Comparison of ENCODE assay signal across 8 cellular contexts in genomic region chr14:91140672-91141071, GRCh38. TPM values are rescaled to one million over a fixed set of nuclear protein-coding genes. Genes with fewer than 3 reads are reported as not detected.
DNase-seq lines count a peak whose midpoint lies in the region; ATAC-seq and TF ChIP-seq lines count a peak whose summit lies in the region.

No MANE protein-coding gene starts in this region.

- POLR2A ChIA-PET in AG04449 (lab: Yijun Ruan, JAX), result no interaction called here

- ATAC-seq in SK-N-SH treated with all-trans-retinoic acid at 6 μM for 48 hours (peak; percentile 69), GM19452 (IDR thresholded peaks at IDR 0.05; ENCODE audit: unreplicated experiment) (no peak)

- no peak overlapping the region for H3K4me3 Mint-ChIP-seq in activated T-helper 1 cell treated with anti-CD3 and anti-CD28 coated beads, Interleukin-12 subunit alpha, Interleukin-12 subunit beta, Interleukin-2, Interleukin-4 antibody, amounts not matched to agents 30 ng/mL and 10 ng/mL and 1 ng/mL, durations not matched to agents 14 hours and 24 hours and 36 hours

- no peak overlapping the region for H3K27ac Mint-ChIP-seq in activated T-helper 1 cell treated with anti-CD3 and anti-CD28 coated beads, Interleukin-12 subunit alpha, Interleukin-12 subunit beta, Interleukin-2, Interleukin-4 antibody, amounts not matched to agents 30 ng/mL and 10 ng/mL and 1 ng/mL, durations not matched to agents 14 hours and 24 hours and 36 hours

- intact Hi-C loops in activated T-helper 1 cell treated with anti-CD3 and anti-CD28 coated beads, Interleukin-12 subunit alpha, Interleukin-12 subunit beta, Interleukin-2, Interleukin-4 antibody, amounts not matched to agents 30 ng/mL and 10 ng/mL and 1 ng/mL, durations not matched to agents 14 hours and 24 hours and 36 hours (cut with micrococcal nuclease), result no loop called here

- CTCF ChIA-PET in AG04449 (lab: Yijun Ruan, JAX), result interaction anchor here (2.0 to 5.6 kb wide), 2 partner anchors 31 to 33 kb away, joined by 9 to 35 read pairs; no protein-coding TSS in a partner anchor

- no peaks in the 10 kb centered on the region for H3K27me3 Mint-ChIP-seq in activated T-helper 1 cell treated with anti-CD3 and anti-CD28 coated beads, Interleukin-12 subunit alpha, Interleukin-12 subunit beta, Interleukin-2, Interleukin-4 antibody, amounts not matched to agents 30 ng/mL and 10 ng/mL and 1 ng/mL, durations not matched to agents 14 hours and 24 hours and 36 hours (ENCODE audit: insufficient read depth)

- DNase-seq in AG04449 (ENCODE audit: low read depth, low spot score) (no peak), GM12864 (ENCODE audit: low read depth) (no peak), iPS-NIHi7 (ENCODE audit: extremely low spot score) (peak; percentile 81), GDM1 (lab: John Stamatoyannopoulos, UW) (no peak)
- DNase-seq in effector CD4-positive, alpha-beta T cell, result no peak
- DNase-seq in activated T-helper 1 cell treated with anti-CD3 and anti-CD28 coated beads, Interleukin-12 subunit alpha, Interleukin-12 subunit beta, Interleukin-2, Interleukin-4 antibody, amounts not matched to agents 30 ng/mL and 10 ng/mL and 1 ng/mL, durations not matched to agents 14 hours and 24 hours and 36 hours (ENCODE audit: low spot score), result no peak

- H3K4me3 ChIP-seq in AG04449 (ENCODE audit: low read depth, low read length) (no peak overlapping the region), GM12864 (ENCODE audit: low read depth, low read length) (no peak overlapping the region)

- H3K9me3 Mint-ChIP-seq in activated T-helper 1 cell treated with anti-CD3 and anti-CD28 coated beads, Interleukin-12 subunit alpha, Interleukin-12 subunit beta, Interleukin-2, Interleukin-4 antibody, amounts not matched to agents 30 ng/mL and 10 ng/mL and 1 ng/mL, durations not matched to agents 14 hours and 24 hours and 36 hours, result no peaks in the 10 kb centered on the region

- H3K4me1 Mint-ChIP-seq in activated T-helper 1 cell treated with anti-CD3 and anti-CD28 coated beads, Interleukin-12 subunit alpha, Interleukin-12 subunit beta, Interleukin-2, Interleukin-4 antibody, amounts not matched to agents 30 ng/mL and 10 ng/mL and 1 ng/mL, durations not matched to agents 14 hours and 24 hours and 36 hours (ENCODE audit: low read depth), result peaks cover 72% of the 10 kb centered on the region

- peaks cover 27% of the 10 kb centered on the region for H3K36me3 Mint-ChIP-seq in activated T-helper 1 cell treated with anti-CD3 and anti-CD28 coated beads, Interleukin-12 subunit alpha, Interleukin-12 subunit beta, Interleukin-2, Interleukin-4 antibody, amounts not matched to agents 30 ng/mL and 10 ng/mL and 1 ng/mL, durations not matched to agents 14 hours and 24 hours and 36 hours (ENCODE audit: low read depth)

- peak; percentile 18 for TF ChIP-seq CTCF in AG04449 (IDR thresholded peaks at IDR 0.05; ENCODE audit: insufficient read depth, low read length, missing control alignments)
- peak; percentile 36 for TF ChIP-seq CTCF in GM12864 (IDR thresholded peaks at IDR 0.05; ENCODE audit: low read depth, low read length, missing control alignments)

TF ChIP-seq in SK-N-SH treated with all-trans-retinoic acid at 6 μM for 48 hours, 23 proteins besides CTCF, POLR2A, EP300 and RAD21:
- no peak for TF ChIP-seq ZC3H10 (CRISPR knock-in tag; IDR thresholded peaks at IDR 0.05)
- TF ChIP-seq ISL1 (CRISPR knock-in tag; IDR thresholded peaks at IDR 0.05), result no peak
- no peak for TF ChIP-seq ZNF70 (CRISPR knock-in tag; IDR thresholded peaks at IDR 0.05)
- no peak for TF ChIP-seq TOX (CRISPR knock-in tag; IDR thresholded peaks at IDR 0.05; ENCODE audit: borderline replicate concordance)
- TF ChIP-seq ESRRG (CRISPR knock-in tag; IDR thresholded peaks at IDR 0.05), result no peak
- TF ChIP-seq PATZ1 (CRISPR knock-in tag; IDR thresholded peaks at IDR 0.05; ENCODE audit: borderline replicate concordance), result no peak
- TF ChIP-seq TSHZ2 (CRISPR knock-in tag; IDR thresholded peaks at IDR 0.05), result no peak
- no peak for TF ChIP-seq ARNTL (CRISPR knock-in tag; IDR thresholded peaks at IDR 0.05; ENCODE audit: borderline replicate concordance, low read depth)
- no peak for TF ChIP-seq ZFP30 (CRISPR knock-in tag; IDR thresholded peaks at IDR 0.05)
- no peak for TF ChIP-seq OSR1 (CRISPR knock-in tag; IDR thresholded peaks at IDR 0.05)
- TF ChIP-seq RARB (CRISPR knock-in tag; IDR thresholded peaks at IDR 0.05), result no peak

RNA-seq across cellular contexts. Expression of gene DGLUCY, which starts 26.8 kb away (rescaled TPM):
- total RNA-seq in activated T-helper 1 cell treated with anti-CD3 and anti-CD28 coated beads, Interleukin-12 subunit alpha, Interleukin-12 subunit beta, Interleukin-2, Interleukin-4 antibody, amounts not matched to agents 30 ng/mL and 10 ng/mL and 1 ng/mL, durations not matched to agents 14 hours and 24 hours and 36 hours, result 28.2 and 28.6 TPM in 2 replicates
